ENCODE assay signal across 8 cellular contexts in the genomic region with DNA sequence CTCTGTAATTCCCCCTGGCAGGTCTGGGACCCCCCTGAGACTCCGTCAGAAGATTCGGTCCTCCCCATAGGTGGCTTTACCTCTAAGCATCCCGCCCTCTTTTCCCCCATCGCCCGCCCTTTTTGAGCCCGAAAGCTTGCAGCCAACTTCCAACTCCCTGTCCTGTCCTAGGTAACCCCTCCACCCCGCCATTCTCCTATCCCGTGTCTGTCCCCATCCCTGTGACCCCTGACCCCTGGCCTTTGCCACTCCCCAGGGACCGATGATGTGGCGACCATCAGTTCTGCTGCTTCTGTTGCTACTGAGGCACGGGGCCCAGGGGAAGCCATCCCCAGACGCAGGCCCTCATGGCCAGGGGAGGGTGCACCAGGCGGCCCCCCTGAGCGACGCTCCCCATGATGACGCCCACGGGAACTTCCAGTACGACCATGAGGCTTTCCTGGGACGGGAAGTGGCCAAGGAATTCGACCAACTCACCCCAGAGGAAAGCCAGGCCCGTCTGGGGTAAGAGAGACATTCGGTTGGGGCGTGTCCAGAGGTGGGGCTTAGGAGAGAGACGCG. TPM values are rescaled to one million over a fixed set of nuclear protein-coding genes. Genes with fewer than 3 reads are reported as not detected.
DNase-seq lines count a peak whose midpoint lies in the region; ATAC-seq and TF ChIP-seq lines count a peak whose summit lies in the region.

No MANE protein-coding gene starts in this region.

- H3K4me3 ChIP-seq in mammary epithelial cell (replicated peaks in 1 of 3; ENCODE audit: insufficient read depth in 1 of 3, low read depth in 2 of 3, low read length in 3 of 3) (peak overlapping the region in 1 of 3 experiments; percentile 20), lower lobe of right lung (peak overlapping the region; percentile 54)

- in situ Hi-C loops in mammary epithelial cell (cut with MboI; ENCODE audit: low sequenced_read_pairs in 2 of 2), result no loop called here

- H3K79me2 ChIP-seq in mammary epithelial cell (ENCODE audit: insufficient read depth, low read length), result no peaks in the 10 kb centered on the region

- peaks cover 19% of the 10 kb centered on the region for H3K4me1 Mint-ChIP-seq in activated T-cell treated with anti-CD3 and anti-CD28 coated beads, Interleukin-2, amount 50 U/mL, for 24 hours (ENCODE audit: low read depth)
- H3K4me1 Mint-ChIP-seq in type B pancreatic cell (ENCODE audit: unreplicated experiment), result peaks cover 9% of the 10 kb centered on the region

- dilution Hi-C loops in mammary epithelial cell (cut with HindIII; ENCODE audit: low sequenced_read_pairs), result no loop called here

- H3K27me3 Mint-ChIP-seq in activated T-cell treated with anti-CD3 and anti-CD28 coated beads, Interleukin-2, amount 50 U/mL, for 24 hours, result no peaks in the 10 kb centered on the region
- H3K27me3 Mint-ChIP-seq in type B pancreatic cell, result no peaks in the 10 kb centered on the region

- no peak overlapping the region for H3K9ac ChIP-seq in mammary epithelial cell (ENCODE audit: insufficient read depth, low read length)

- H3K36me3 ChIP-seq in mammary epithelial cell (ENCODE audit: insufficient read depth, low read length), result no peaks in the 10 kb centered on the region
- H3K36me3 ChIP-seq in lower lobe of right lung, result peaks cover 23% of the 10 kb centered on the region

- peak overlapping the region; percentile 87 for H3K4me2 ChIP-seq in mammary epithelial cell (ENCODE audit: insufficient read depth, low read depth, low read length)

- H2AFZ ChIP-seq in mammary epithelial cell (ENCODE audit: low read depth, low read length), result peak overlapping the region; percentile 76

- no peak overlapping the region for H3K27ac ChIP-seq in mammary epithelial cell (ENCODE audit: insufficient read depth, low read depth, low read length)
- H3K27ac ChIP-seq in lower lobe of right lung, result peak overlapping the region; percentile 48

- peak overlapping the region; percentile 73 for H3K4me3 Mint-ChIP-seq in activated T-cell treated with anti-CD3 and anti-CD28 coated beads, Interleukin-2, amount 50 U/mL, for 24 hours
- peak overlapping the region; percentile 84 for H3K4me3 Mint-ChIP-seq in type B pancreatic cell

- no peaks in the 10 kb centered on the region for H3K27me3 ChIP-seq in mammary epithelial cell (ENCODE audit: insufficient read depth, low read length)
- no peaks in the 10 kb centered on the region for H3K27me3 ChIP-seq in lower lobe of right lung (ENCODE audit: low read depth)

- CTCF ChIA-PET in mammary epithelial cell (lab: Charles Lee; ENCODE audit: low non-redundant PET), result no interaction called here

- H3K9me3 ChIP-seq in mammary epithelial cell (replicated peaks; ENCODE audit: insufficient read depth, low read length) (no peaks in the 10 kb centered on the region), lower lobe of right lung (no peaks in the 10 kb centered on the region)

- H3K9me3 Mint-ChIP-seq in activated T-cell treated with anti-CD3 and anti-CD28 coated beads, Interleukin-2, amount 50 U/mL, for 24 hours, result no peaks in the 10 kb centered on the region
- H3K9me3 Mint-ChIP-seq in type B pancreatic cell, result peaks cover 4% of the 10 kb centered on the region

- intact Hi-C loops in mammary epithelial cell (cut with micrococcal nuclease), result no loop called here
- intact Hi-C loops in lower lobe of right lung (cut with DNase I), result no loop called here

- ATAC-seq in lower lobe of right lung, result peak in 1 of 2 donors; percentile 5

- WGBS in mammary epithelial cell (ENCODE audit: low coverage, missing lambda C conversion rate), result 65% methylated on average over 22 of the region's 25 CpGs

- H3K36me3 Mint-ChIP-seq in activated T-cell treated with anti-CD3 and anti-CD28 coated beads, Interleukin-2, amount 50 U/mL, for 24 hours (ENCODE audit: low read depth), result no peaks in the 10 kb centered on the region
- peaks cover 4% of the 10 kb centered on the region for H3K36me3 Mint-ChIP-seq in type B pancreatic cell

- peak overlapping the region; percentile 40 for H3K27ac Mint-ChIP-seq in activated T-cell treated with anti-CD3 and anti-CD28 coated beads, Interleukin-2, amount 50 U/mL, for 24 hours
- H3K27ac Mint-ChIP-seq in type B pancreatic cell, result no peak overlapping the region

- TF ChIP-seq CTCF in mammary epithelial cell (conservative IDR thresholded peaks at IDR 0.05 in 1 of 2, IDR thresholded peaks at IDR 0.05 in 1 of 2; ENCODE audit: extremely low read depth in 1 of 2, insufficient read depth in 1 of 2, low read depth in 1 of 2, low read length in 2 of 2) (no peak), lower lobe of right lung (IDR thresholded peaks at IDR 0.05) (no peak), type B pancreatic cell (conservative IDR thresholded peaks at IDR 0.05) (no peak)

- no peaks in the 10 kb centered on the region for H4K20me1 ChIP-seq in mammary epithelial cell (ENCODE audit: insufficient read depth, low read length)

- peaks cover 5% of the 10 kb centered on the region for H3K4me1 ChIP-seq in mammary epithelial cell (ENCODE audit: insufficient read depth, low read length)
- H3K4me1 ChIP-seq in lower lobe of right lung, result peaks cover 20% of the 10 kb centered on the region

- BruUV-seq in mammary epithelial cell (replicated peaks; lab: Mats Ljungman, UMichigan), result no TSS peak

- DNase-seq in activated T-cell treated with anti-CD3 and anti-CD28 coated beads, Interleukin-2, amount 50 U/mL, for 24 hours, result no peak
- DNase-seq in activated T-cell treated with anti-CD3 and anti-CD28 coated beads, Interleukin-2, amount 50 U/mL, for 1 hour, result no peak
- DNase-seq in mammary epithelial cell (no peak), lower lobe of right lung (no peak), type B pancreatic cell (ENCODE audit: extremely low spot score, unreplicated experiment) (no peak), NCI-H1105 (lab: John Stamatoyannopoulos, UW) (no peak), glomerular visceral epithelial cell (ENCODE audit: extremely low spot score) (no peak), DMS153 (lab: John Stamatoyannopoulos, UW) (no peak)

RNA-seq across cellular contexts. Expression of gene RCN3, which starts 0.5 kb away (rescaled TPM):
- under 1 TPM; 0.49 to 0.50 TPM for total RNA-seq in mammary epithelial cell
- polyA plus RNA-seq in mammary epithelial cell, result 0.05 TPM
- not detected for polyA minus RNA-seq in mammary epithelial cell
- total RNA-seq in lower lobe of right lung, result 28.1 TPM
- 4.5 and 12.1 TPM in 2 replicates for total RNA-seq in type B pancreatic cell (ENCODE audit: low replicate concordance)

RNA-seq across cellular contexts. Expression of gene FCGRT, which starts 15.8 kb away (rescaled TPM):
- total RNA-seq in mammary epithelial cell (10 to 100 TPM in 1 of 2 donors, 1 to 10 TPM in 1; 2.8 to 19.5 TPM), lower lobe of right lung (385 TPM), type B pancreatic cell (ENCODE audit: low replicate concordance) (102 and 106 TPM in 2 replicates)
- 2.5 TPM for polyA plus RNA-seq in mammary epithelial cell
- polyA minus RNA-seq in mammary epithelial cell, result not detected

RNA-seq across cellular contexts. Expression of gene RPS11, which starts 32.1 kb away (rescaled TPM):
- total RNA-seq in mammary epithelial cell (1,000 to 10,000 TPM; 1,466 to 1,899 TPM), lower lobe of right lung (1,649 TPM), type B pancreatic cell (ENCODE audit: low replicate concordance) (2,401 and 2,461 TPM in 2 replicates)
- polyA plus RNA-seq in mammary epithelial cell, result 3,256 TPM
- 1,430 TPM for polyA minus RNA-seq in mammary epithelial cell

RNA-seq across cellular contexts. Expression of gene RPL13A, which starts 40.9 kb away (rescaled TPM):
- total RNA-seq in mammary epithelial cell (1,000 to 10,000 TPM; 1,880 to 1,955 TPM), lower lobe of right lung (1,820 TPM), type B pancreatic cell (ENCODE audit: low replicate concordance) (3,274 and 3,593 TPM in 2 replicates)
- polyA plus RNA-seq in mammary epithelial cell, result 2,187 TPM
- 2,358 TPM for polyA minus RNA-seq in mammary epithelial cell

RNA-seq across cellular contexts. Expression of gene NOSIP, which starts 52.1 kb away (rescaled TPM):
- total RNA-seq in mammary epithelial cell (10 to 100 TPM; 43.6 to 50.7 TPM), lower lobe of right lung (47.2 TPM), type B pancreatic cell (ENCODE audit: low replicate concordance) (56.3 and 62.0 TPM in 2 replicates)
- 59.7 TPM for polyA plus RNA-seq in mammary epithelial cell
- polyA minus RNA-seq in mammary epithelial cell, result 20.9 TPM
